In genomic region chr14:92846162-92846897, GRCh38 we compare ENCODE assay signal across 8 cellular contexts. TPM values are rescaled to one million over a fixed set of nuclear protein-coding genes. Genes with fewer than 3 reads are reported as not detected.
A peak's percentile ranks its signal among the peaks of the same experiment; 100 is the strongest.
DNase-seq lines count a peak whose midpoint lies in the region; ATAC-seq and TF ChIP-seq lines count a peak whose summit lies in the region.

No MANE protein-coding gene starts in this region.

- H3K27me3 ChIP-seq in CD8-positive, alpha-beta T cell (ENCODE audit: insufficient read depth, low read length) = no peaks in the 10 kb centered on the region
- no peaks in the 10 kb centered on the region for H3K27me3 ChIP-seq in left lung

- no peak overlapping the region for H3K4me3 ChIP-seq in CD8-positive, alpha-beta T cell (ENCODE audit: low read depth, low read length)
- no peak overlapping the region for H3K4me3 ChIP-seq in left lung

- no peak overlapping the region for H3K27ac ChIP-seq in CD8-positive, alpha-beta T cell (ENCODE audit: low read depth, low read length)
- H3K27ac ChIP-seq in left lung = peak overlapping the region in 1 of 2 donors; percentile 38

- DNase-seq in CD8-positive, alpha-beta T cell = no peak
- DNase-seq in activated CD8-positive, alpha-beta T cell treated with anti-CD3 and anti-CD28 coated beads for 36 hours = peak; percentile 68
- DNase-seq in left lung = no peak
- DNase-seq in NCI-H446 (lab: John Stamatoyannopoulos, UW) = no peak
- no peak for DNase-seq in NCI-H1694 treated with DMSO at 0.1 percent for 48 hours (lab: John Stamatoyannopoulos, UW)
- DNase-seq in GOT3 (lab: John Stamatoyannopoulos, UW) = no peak

- intact Hi-C loops in CD8-positive, alpha-beta T cell (cut with DNase I, micrococcal nuclease) = no loop called here
- intact Hi-C loops in activated CD8-positive, alpha-beta T cell treated with anti-CD3 and anti-CD28 coated beads for 36 hours (cut with micrococcal nuclease) = no loop called here
- intact Hi-C loops in left lung (cut with DNase I) = no loop called here

- peaks cover 24% of the 10 kb centered on the region for H3K4me1 Mint-ChIP-seq in CD8-positive, alpha-beta T cell (ENCODE audit: low read depth)
- H3K4me1 Mint-ChIP-seq in activated CD8-positive, alpha-beta T cell treated with anti-CD3 and anti-CD28 coated beads for 36 hours (ENCODE audit: low read depth) = peaks cover 36% of the 10 kb centered on the region

- no peak overlapping the region for H3K4me3 Mint-ChIP-seq in CD8-positive, alpha-beta T cell
- H3K4me3 Mint-ChIP-seq in activated CD8-positive, alpha-beta T cell treated with anti-CD3 and anti-CD28 coated beads for 36 hours = no peak overlapping the region

- CTCF ChIA-PET in CD8-positive, alpha-beta T cell (lab: Charles Lee) = no interaction called here
- CTCF ChIA-PET in activated CD8-positive, alpha-beta T cell treated with anti-CD3 and anti-CD28 coated beads for 36 hours (lab: Charles Lee) = no interaction called here

- H3K36me3 Mint-ChIP-seq in CD8-positive, alpha-beta T cell = peaks cover 7% of the 10 kb centered on the region
- peaks cover 8% of the 10 kb centered on the region for H3K36me3 Mint-ChIP-seq in activated CD8-positive, alpha-beta T cell treated with anti-CD3 and anti-CD28 coated beads for 36 hours (ENCODE audit: low read depth)

- H3K36me3 ChIP-seq in CD8-positive, alpha-beta T cell (ENCODE audit: insufficient read depth, low read length) = peaks cover under 1% of the 10 kb centered on the region
- peaks cover 0 to 15% of the 10 kb centered on the region in 2 donors for H3K36me3 ChIP-seq in left lung

- no peaks in the 10 kb centered on the region for H3K9me3 ChIP-seq in CD8-positive, alpha-beta T cell (ENCODE audit: low read length)
- H3K9me3 ChIP-seq in left lung = no peaks in the 10 kb centered on the region

- TF ChIP-seq CTCF in CD8-positive, alpha-beta T cell (IDR thresholded peaks at IDR 0.05) = no peak
- TF ChIP-seq CTCF in activated CD8-positive, alpha-beta T cell treated with anti-CD3 and anti-CD28 coated beads for 36 hours (IDR thresholded peaks at IDR 0.05) = no peak
- TF ChIP-seq CTCF in left lung (IDR thresholded peaks at IDR 0.05) = no peak

- no peaks in the 10 kb centered on the region for H3K9me3 Mint-ChIP-seq in CD8-positive, alpha-beta T cell
- peaks cover 5% of the 10 kb centered on the region for H3K9me3 Mint-ChIP-seq in activated CD8-positive, alpha-beta T cell treated with anti-CD3 and anti-CD28 coated beads for 36 hours

- no peaks in the 10 kb centered on the region for H3K27me3 Mint-ChIP-seq in CD8-positive, alpha-beta T cell (ENCODE audit: low read depth)
- H3K27me3 Mint-ChIP-seq in activated CD8-positive, alpha-beta T cell treated with anti-CD3 and anti-CD28 coated beads for 36 hours = no peaks in the 10 kb centered on the region

- H3K4me1 ChIP-seq in CD8-positive, alpha-beta T cell (ENCODE audit: insufficient read depth, low read length) = peaks cover 19% of the 10 kb centered on the region
- peaks cover 0 to 22% of the 10 kb centered on the region in 2 donors for H3K4me1 ChIP-seq in left lung

- POLR2A ChIA-PET in CD8-positive, alpha-beta T cell (lab: Charles Lee) = no interaction called here
- POLR2A ChIA-PET in activated CD8-positive, alpha-beta T cell treated with anti-CD3 and anti-CD28 coated beads for 36 hours (lab: Charles Lee) = no interaction called here

- ATAC-seq in CD8-positive, alpha-beta T cell = no peak
- ATAC-seq in GM19324 (IDR thresholded peaks at IDR 0.05; ENCODE audit: low FRiP score, unreplicated experiment) = peak; percentile 47
- ATAC-seq in HG03280 (IDR thresholded peaks at IDR 0.05; ENCODE audit: unreplicated experiment) = peak; percentile 80
- peak; percentile 89 for ATAC-seq in activated CD8-positive, alpha-beta T cell treated with anti-CD3 and anti-CD28 coated beads for 36 hours
- peak; percentile 86 for ATAC-seq in left lung

- peak overlapping the region; percentile 5 for H3K27ac Mint-ChIP-seq in CD8-positive, alpha-beta T cell
- H3K27ac Mint-ChIP-seq in activated CD8-positive, alpha-beta T cell treated with anti-CD3 and anti-CD28 coated beads for 36 hours = peak overlapping the region; percentile 74

RNA-seq across cellular contexts. Expression of gene GOLGA5, which starts 52.2 kb away (rescaled TPM):
- 1 to 10 TPM; 4.5 to 5.9 TPM for total RNA-seq in CD8-positive, alpha-beta T cell
- total RNA-seq in activated CD8-positive, alpha-beta T cell treated with anti-CD3 and anti-CD28 coated beads for 36 hours = 10 to 100 TPM; 12.9 to 13.3 TPM
- total RNA-seq in left lung = 10 to 100 TPM; 35.7 to 38.7 TPM
